In the genomic region with DNA sequence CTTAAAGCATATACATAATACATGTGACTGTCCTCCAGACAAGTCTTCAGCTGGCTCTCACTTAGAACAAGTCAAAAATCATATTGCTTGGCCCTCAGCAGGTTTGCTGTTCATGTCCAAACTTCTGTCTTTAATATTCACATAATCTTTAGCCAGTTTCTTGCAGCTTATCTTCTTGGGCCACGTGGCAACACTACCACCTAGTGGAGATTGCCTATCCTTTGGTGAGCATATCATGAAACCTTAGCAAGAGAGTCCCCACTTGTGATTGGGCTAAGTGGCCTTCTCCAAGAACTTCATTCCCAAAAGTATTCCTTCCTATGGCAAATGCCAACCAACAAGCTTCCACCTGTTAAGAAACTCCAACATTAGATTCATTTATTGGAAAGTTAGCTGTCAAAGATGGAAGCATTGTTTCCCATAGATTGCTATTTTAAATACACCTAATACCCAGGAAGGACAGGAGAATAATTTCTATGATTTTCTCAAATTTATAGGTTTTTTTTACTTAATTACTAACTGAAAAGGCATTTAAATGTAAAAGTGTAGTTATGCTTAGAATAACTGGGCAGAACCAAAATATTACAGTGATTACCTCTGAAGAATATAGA, we compare ENCODE assay signal across 8 cellular contexts.
A peak's percentile ranks its signal among the peaks of the same experiment; 100 is the strongest.
DNase-seq lines count a peak whose midpoint lies in the region; ATAC-seq and TF ChIP-seq lines count a peak whose summit lies in the region.

No MANE protein-coding gene starts in this region.

- H3K9me3 Mint-ChIP-seq in activated T-cell treated with anti-CD3 and anti-CD28 coated beads, Interleukin-2, amount 50 U/mL, for 24 hours, result no peaks in the 10 kb centered on the region

- no peak overlapping the region for H2BK20ac ChIP-seq in IMR-90 (ENCODE audit: low read depth, low read length)

- H3K4me1 ChIP-seq in IMR-90 (ENCODE audit: control insufficient read depth, insufficient read depth, low read length) (peaks cover 2% of the 10 kb centered on the region; the same call in 1 of the 2 replicates), osteoblast (ENCODE audit: insufficient read depth, low read length) (no peaks in the 10 kb centered on the region)

- peaks cover 4% of the 10 kb centered on the region; the same call in 1 of the 2 replicates for H3K27me3 ChIP-seq in IMR-90 (ENCODE audit: control insufficient read depth, insufficient read depth, low read length)
- H3K27me3 ChIP-seq in osteoblast (ENCODE audit: insufficient read depth, low read length), result no peaks in the 10 kb centered on the region

- in situ Hi-C loops in IMR-90 (cut with MboI; ENCODE audit: low sequenced_read_pairs), result no loop called here

- H3K9me1 ChIP-seq in IMR-90 (ENCODE audit: insufficient read depth, low read length), result no peaks in the 10 kb centered on the region

- no peaks in the 10 kb centered on the region for H3K4me1 Mint-ChIP-seq in activated T-cell treated with anti-CD3 and anti-CD28 coated beads, Interleukin-2, amount 50 U/mL, for 24 hours (ENCODE audit: low read depth)

- H3K27ac ChIP-seq in IMR-90 (ENCODE audit: insufficient read depth, low read length) (no peak overlapping the region), osteoblast (ENCODE audit: low read depth, low read length) (no peak overlapping the region)

- WGBS in IMR-90 (ENCODE audit: extremely low coverage in 2 of 2, insufficient read length in 1 of 2), 2 experiments, result 0% methylated on average over 1 of the region's 1 CpG; no CpG with 5 or more reads in 1 of the 2 experiments

- H4K8ac ChIP-seq in IMR-90 (ENCODE audit: low read depth in 2 of 2, low read length in 2 of 2), result no peak overlapping the region

- no peak overlapping the region for H3K56ac ChIP-seq in IMR-90 (ENCODE audit: extremely low read depth, insufficient read depth, low read length)

- no peak overlapping the region for H3K4me3 ChIP-seq in IMR-90 (ENCODE audit: insufficient read depth, low read depth, low read length)
- H3K4me3 ChIP-seq in osteoblast (ENCODE audit: insufficient read depth, low read length), result no peak overlapping the region

- H4K5ac ChIP-seq in IMR-90 (ENCODE audit: low read depth, low read length), result no peak overlapping the region

- no peak overlapping the region for H3K14ac ChIP-seq in IMR-90 (replicated peaks; ENCODE audit: low read depth, low read length)

- H3K79me1 ChIP-seq in IMR-90 (ENCODE audit: low read depth in 1 of 2, low read length in 2 of 2), result no peaks in the 10 kb centered on the region

- no peak overlapping the region for H3K4me3 Mint-ChIP-seq in activated T-cell treated with anti-CD3 and anti-CD28 coated beads, Interleukin-2, amount 50 U/mL, for 24 hours

- no peak for TF ChIP-seq POLR2A in IMR-90 (IDR thresholded peaks at IDR 0.05; ENCODE audit: low read depth, low read length)

- H3K23ac ChIP-seq in IMR-90 (ENCODE audit: low read depth, low read length), result no peak overlapping the region

- no peak overlapping the region for H2BK120ac ChIP-seq in IMR-90 (ENCODE audit: low read depth, low read length)

- no peak overlapping the region for H3K18ac ChIP-seq in IMR-90 (ENCODE audit: low read depth, low read length)

- H3K79me2 ChIP-seq in osteoblast (ENCODE audit: insufficient read depth, low read length), result no peaks in the 10 kb centered on the region

- TF ChIP-seq RAD21 in IMR-90 (IDR thresholded peaks at IDR 0.05; ENCODE audit: low read length), result peak; percentile 94

- H3K9me3 ChIP-seq in IMR-90 (ENCODE audit: control insufficient read depth, insufficient read depth, low read length), result no peaks in the 10 kb centered on the region
- H3K9me3 ChIP-seq in osteoblast (ENCODE audit: low read depth, low read length), result no peaks in the 10 kb centered on the region

- H3K27me3 Mint-ChIP-seq in activated T-cell treated with anti-CD3 and anti-CD28 coated beads, Interleukin-2, amount 50 U/mL, for 24 hours, result no peaks in the 10 kb centered on the region

- H4K20me1 ChIP-seq in IMR-90 (ENCODE audit: insufficient read depth, low read length) (no peaks in the 10 kb centered on the region), osteoblast (ENCODE audit: insufficient read depth, low read length) (no peaks in the 10 kb centered on the region)

- DNase-seq in activated T-cell treated with anti-CD3 and anti-CD28 coated beads for 48 hours (ENCODE audit: low read depth), result peak; percentile 12
- no peak for DNase-seq in activated T-cell treated with anti-CD3 and anti-CD28 coated beads, Interleukin-2, amount 50 U/mL, for 24 hours
- peak; percentile 83 for DNase-seq in IMR-90
- DNase-seq in SKM-1 (lab: John Stamatoyannopoulos, UW; ENCODE audit: unreplicated experiment), result peak; percentile 16
- DNase-seq in fibroblast of gingiva (ENCODE audit: low read depth), result peak; percentile 83
- peak; percentile 23 for DNase-seq in osteoblast (ENCODE audit: insufficient read length, low spot score, missing footprints)
- no peak for DNase-seq in NCI-H187 treated with DMSO at 0.1 percent for 48 hours (lab: John Stamatoyannopoulos, UW)

- H3K4me2 ChIP-seq in IMR-90 (ENCODE audit: low read depth, low read length) (no peak overlapping the region), osteoblast (ENCODE audit: insufficient read depth, low read length) (no peak overlapping the region)

- TF ChIP-seq CTCF in IMR-90 (conservative IDR thresholded peaks at IDR 0.05; ENCODE audit: low read depth, low read length), result peak; percentile 90
- TF ChIP-seq CTCF in osteoblast (IDR thresholded peaks at IDR 0.05; ENCODE audit: extremely low read depth, low read depth, low read length), result peak; percentile 77

- no peak overlapping the region for H2AFZ ChIP-seq in IMR-90 (replicated peaks; ENCODE audit: low read length, poor library complexity)
- H2AFZ ChIP-seq in osteoblast (ENCODE audit: low read length), result no peak overlapping the region

- H2BK15ac ChIP-seq in IMR-90 (ENCODE audit: low read depth, low read length), result no peak overlapping the region

- no TSS peak for BruUV-seq in IMR-90 (replicated peaks; lab: Mats Ljungman, UMichigan)

- no peak overlapping the region for H2AK5ac ChIP-seq in IMR-90 (ENCODE audit: low read depth, low read length)

- no peak overlapping the region for H2BK5ac ChIP-seq in IMR-90 (ENCODE audit: low read depth, low read length, poor library complexity, severe bottlenecking)

- no peak overlapping the region for H3K9ac ChIP-seq in IMR-90 (ENCODE audit: low read depth, low read length)

- H3K36me3 Mint-ChIP-seq in activated T-cell treated with anti-CD3 and anti-CD28 coated beads, Interleukin-2, amount 50 U/mL, for 24 hours (ENCODE audit: low read depth), result no peaks in the 10 kb centered on the region

- H3K4ac ChIP-seq in IMR-90 (ENCODE audit: low read depth, low read length), result no peak overlapping the region

- H3K27ac Mint-ChIP-seq in activated T-cell treated with anti-CD3 and anti-CD28 coated beads, Interleukin-2, amount 50 U/mL, for 24 hours, result no peak overlapping the region

- dilution Hi-C loops in IMR-90 (cut with HindIII; ENCODE audit: low sequenced_read_pairs, unreplicated experiment), result no loop called here

- H3K36me3 ChIP-seq in IMR-90 (ENCODE audit: control insufficient read depth, insufficient read depth, low read length) (no peaks in the 10 kb centered on the region), osteoblast (ENCODE audit: insufficient read depth, low read length) (no peaks in the 10 kb centered on the region)

- CTCF ChIA-PET in IMR-90 (lab: Yijun Ruan, JAX), result interaction anchor here (0.7 to 0.8 kb wide), 2 partner anchors 12 to 795 kb away, joined by 3 to 4 read pairs; no protein-coding TSS in a partner anchor

- H4K91ac ChIP-seq in IMR-90 (ENCODE audit: insufficient read depth, low read depth, low read length), result no peak overlapping the region

- intact Hi-C loops in IMR-90 (cut with micrococcal nuclease), result loop anchor here (2.0 to 10.0 kb wide), 6 partner anchors 136 to 799 kb away; no protein-coding TSS in a partner anchor

- H2AK9ac ChIP-seq in IMR-90 (replicated peaks; ENCODE audit: low read depth, low read length, poor library complexity), result no peak overlapping the region

- POLR2A ChIA-PET in IMR-90 (lab: Charles Lee; ENCODE audit: unreplicated experiment), result no interaction called here

- ATAC-seq in GM21723 (IDR thresholded peaks at IDR 0.05; ENCODE audit: unreplicated experiment) (peak; percentile 89), IMR-90 (ENCODE audit: low read depth) (peak; percentile 91)

TF ChIP-seq in IMR-90, 13 proteins besides CTCF, POLR2A, EP300 and RAD21:
- TF ChIP-seq SMC3 (IDR thresholded peaks at IDR 0.05; ENCODE audit: low read depth, low read length) (peak; percentile 88), MAFK (IDR thresholded peaks at IDR 0.05; ENCODE audit: low read depth, low read length) (no peak)
TF ChIP-seq in IMR-90: peak in this region for 1.

Comparison
In these comparisons a context has a peak if more than half of its experiments do, and no peak if none do; other contexts are left out.
1. DNase-seq: peak in activated T-cell treated with anti-CD3 and anti-CD28 coated beads for 48 hours (single experiment), IMR-90 (single experiment), SKM-1 (single experiment), fibroblast of gingiva (single experiment) and osteoblast (single experiment); none in activated T-cell treated with anti-CD3 and anti-CD28 coated beads, Interleukin-2, amount 50 U/mL, for 24 hours (single experiment) and NCI-H187 treated with DMSO at 0.1 percent for 48 hours (single experiment).